In the genomic region with DNA sequence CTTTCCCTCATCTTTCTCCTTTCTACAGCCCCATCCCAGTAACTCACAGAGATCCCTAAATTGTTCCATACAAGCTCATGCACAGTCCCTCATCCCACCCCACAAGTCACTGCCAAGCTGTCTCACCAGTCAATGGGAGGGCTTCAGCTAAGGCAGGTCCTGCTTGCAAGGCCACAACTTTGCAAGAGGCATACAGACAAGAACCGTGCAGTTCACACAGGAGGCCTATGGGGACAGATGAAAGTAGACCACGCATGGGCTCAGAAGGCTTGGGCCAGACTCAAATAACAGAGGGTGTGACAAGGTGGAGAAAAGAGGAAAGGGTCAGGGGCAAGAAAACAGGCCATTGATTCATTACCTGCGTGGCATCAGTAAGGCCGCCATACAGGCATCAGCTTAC, we compare ENCODE assay signal across 23 cellular contexts. TPM values are rescaled to one million over a fixed set of nuclear protein-coding genes. Genes with fewer than 3 reads are reported as not detected.
DNase-seq lines count a peak whose midpoint lies in the region; ATAC-seq, FAIRE-seq and TF ChIP-seq lines count a peak whose summit lies in the region.
"Had no signal": no experiment of that assay in that cellular context is flagged by ENCODE, and none has a peak within 500 bp of the region (broad histone marks: within the 10 kb centered on the region; RNA-seq: fewer than 3 reads in every experiment).

No MANE protein-coding gene starts in this region.

- no peak overlapping the region for H2BK12ac ChIP-seq in H9 (ENCODE audit: insufficient read length, low read depth, low read length)

- no peak overlapping the region for H3T11ph ChIP-seq in H9 (ENCODE audit: low read length)

- no CpG with 5 or more reads among the region's 4 CpGs for WGBS in H9 (ENCODE audit: extremely low coverage, insufficient read length, low lambda C conversion rate)
- WGBS in endodermal cell (ENCODE audit: insufficient coverage in 1 of 2, insufficient read length in 1 of 2), 2 experiments: 92 to 98% methylated on average over 4 of the region's 4 CpGs
- 97% methylated on average over 4 of the region's 4 CpGs for WGBS in aorta, 2 donors

- H2BK20ac ChIP-seq in H9 (ENCODE audit: low read depth, low read length, poor library complexity, severe bottlenecking): no peak overlapping the region

- no peak overlapping the region for H2AK5ac ChIP-seq in H9 (ENCODE audit: insufficient read length, low read length)

- TF ChIP-seq CTCF in H9 (conservative IDR thresholded peaks at IDR 0.05) (no peak), astrocyte (IDR thresholded peaks at IDR 0.05; ENCODE audit: insufficient read depth, low read depth, low read length) (no peak), endodermal cell (conservative IDR thresholded peaks at IDR 0.05) (peak; percentile 32), nephron progenitor cell (IDR thresholded peaks at IDR 0.05) (no peak), CD14-positive monocyte (IDR thresholded peaks at IDR 0.05) (no peak), GM20000 (IDR thresholded peaks at IDR 0.05; ENCODE audit: extremely low read depth, missing control alignments) (no peak)

- no peak overlapping the region for H3K14ac ChIP-seq in H9 (ENCODE audit: insufficient read depth, low read length)

- no peak overlapping the region; a peak in 1 of 7 replicates for H3K27ac Mint-ChIP-seq in H9
- peak overlapping the region; percentile 15 for H3K27ac Mint-ChIP-seq in astrocyte (ENCODE audit: unreplicated experiment)
- no peak overlapping the region for H3K27ac Mint-ChIP-seq in endodermal cell
- H3K27ac Mint-ChIP-seq in nephron progenitor cell: no peak overlapping the region
- H3K27ac Mint-ChIP-seq in CD14-positive monocyte: no peak overlapping the region
- H3K27ac Mint-ChIP-seq: CD8-positive, alpha-beta T cell had no signal

- H3K9me3 ChIP-seq in H9 (ENCODE audit: control insufficient read depth, low read depth, low read length): no peaks in the 10 kb centered on the region
- H3K9me3 ChIP-seq in astrocyte (ENCODE audit: insufficient read depth, low read depth, low read length): no peaks in the 10 kb centered on the region
- no peaks in the 10 kb centered on the region for H3K9me3 ChIP-seq in endodermal cell (ENCODE audit: control insufficient read depth, low read length)
- no peaks in the 10 kb centered on the region for H3K9me3 ChIP-seq in aorta (ENCODE audit: control insufficient read depth, low read length)
- H3K9me3 ChIP-seq: BLaER1, HAP-1 had no signal

- no peak overlapping the region for H2BK120ac ChIP-seq in H9 (ENCODE audit: low read depth, low read length, poor library complexity, severe bottlenecking)

- H3K4me1 ChIP-seq in H9 (ENCODE audit: insufficient read depth, low read length) (peaks cover 14% of the 10 kb centered on the region; the same call in 1 of the 2 replicates), astrocyte (ENCODE audit: insufficient read depth, low read length) (no peaks in the 10 kb centered on the region), endodermal cell (ENCODE audit: control insufficient read depth, insufficient read depth, low read length) (peaks cover 8% of the 10 kb centered on the region), aorta (ENCODE audit: control insufficient read depth in 1 of 2, insufficient read depth in 2 of 2, low read length in 2 of 2) (peaks cover 0 to 1% of the 10 kb centered on the region in 2 donors)
- H3K4me1 ChIP-seq: HAP-1 had no signal

- H3K27ac ChIP-seq in H9 (ENCODE audit: insufficient read length, low read depth, low read length) (no peak overlapping the region), astrocyte (ENCODE audit: low read depth, low read length) (no peak overlapping the region), endodermal cell (ENCODE audit: low read depth, low read length) (no peak overlapping the region), aorta (ENCODE audit: low read depth in 1 of 2, low read length in 2 of 2) (no peak overlapping the region)
- H3K27ac ChIP-seq: BLaER1 had no signal

- H3K9ac ChIP-seq in H9 (ENCODE audit: extremely low read depth, insufficient read length, low read length): no peak overlapping the region
- no peak overlapping the region for H3K9ac ChIP-seq in astrocyte (ENCODE audit: low read length)
- H3K9ac ChIP-seq in endodermal cell (ENCODE audit: extremely low read depth, low read length, poor library complexity, severe bottlenecking): no peak overlapping the region
- H3K9ac ChIP-seq: BLaER1 had no signal

- no peak overlapping the region for H3K4me2 ChIP-seq in H9 (ENCODE audit: insufficient read depth, insufficient read length, low read length)
- H3K4me2 ChIP-seq in astrocyte (ENCODE audit: low read length): no peak overlapping the region
- H3K4me2 ChIP-seq: BLaER1 had no signal

- no peaks in the 10 kb centered on the region for H3K79me1 ChIP-seq in H9 (ENCODE audit: insufficient read depth, low read depth, low read length, poor library complexity, severe bottlenecking)

- H4K20me1 ChIP-seq in H9 (ENCODE audit: control insufficient read depth, insufficient read depth, insufficient read length): no peaks in the 10 kb centered on the region
- no peaks in the 10 kb centered on the region for H4K20me1 ChIP-seq in astrocyte (ENCODE audit: insufficient read depth, low read length)
- H4K20me1 ChIP-seq: BLaER1 had no signal

- no peaks in the 10 kb centered on the region for H3K23me2 ChIP-seq in H9 (ENCODE audit: insufficient read length, low read depth, low read length, poor library complexity, severe bottlenecking)

- H2BK5ac ChIP-seq in H9 (ENCODE audit: insufficient read length, low read length): no peak overlapping the region

- no peaks in the 10 kb centered on the region for H3K36me3 Mint-ChIP-seq in H9 (ENCODE audit: insufficient read depth in 1 of 3, low read depth in 3 of 3)
- H3K36me3 Mint-ChIP-seq in astrocyte (ENCODE audit: low read depth, unreplicated experiment): no peaks in the 10 kb centered on the region
- H3K36me3 Mint-ChIP-seq in endodermal cell (ENCODE audit: low read depth): peaks cover 3% of the 10 kb centered on the region
- H3K36me3 Mint-ChIP-seq in nephron progenitor cell (ENCODE audit: low read depth): no peaks in the 10 kb centered on the region
- no peaks in the 10 kb centered on the region for H3K36me3 Mint-ChIP-seq in CD14-positive monocyte
- H3K36me3 Mint-ChIP-seq: CD8-positive, alpha-beta T cell had no signal

- H3K79me2 ChIP-seq in H9 (ENCODE audit: insufficient read depth, low read length): no peaks in the 10 kb centered on the region
- H3K79me2 ChIP-seq in astrocyte (ENCODE audit: insufficient read depth, low read length): no peaks in the 10 kb centered on the region

- no peak overlapping the region for H4K91ac ChIP-seq in H9 (ENCODE audit: insufficient read length, low read depth, low read length)

- H2AFZ ChIP-seq in H9 (ENCODE audit: low read length): no peak overlapping the region
- H2AFZ ChIP-seq in astrocyte (ENCODE audit: low read depth, low read length): no peak overlapping the region

- H3K56ac ChIP-seq in H9 (ENCODE audit: insufficient read length, low read depth, low read length): no peak overlapping the region

- H3K9me3 Mint-ChIP-seq in H9: no peaks in the 10 kb centered on the region
- no peaks in the 10 kb centered on the region for H3K9me3 Mint-ChIP-seq in astrocyte (ENCODE audit: unreplicated experiment)
- H3K9me3 Mint-ChIP-seq in endodermal cell: no peaks in the 10 kb centered on the region
- H3K9me3 Mint-ChIP-seq in nephron progenitor cell: no peaks in the 10 kb centered on the region
- H3K9me3 Mint-ChIP-seq in CD14-positive monocyte: peaks cover 0 to 6% (median 0%) of the 10 kb centered on the region in 7 donors
- H3K9me3 Mint-ChIP-seq: CD8-positive, alpha-beta T cell had no signal

- H3K36me3 ChIP-seq in astrocyte (ENCODE audit: insufficient read depth, low read length) (no peaks in the 10 kb centered on the region), endodermal cell (ENCODE audit: control insufficient read depth, insufficient read depth, low read length) (no peaks in the 10 kb centered on the region), aorta (ENCODE audit: control insufficient read depth in 1 of 2, insufficient read depth in 2 of 2, low read length in 1 of 2) (no peaks in the 10 kb centered on the region)
- H3K36me3 ChIP-seq: BLaER1, HAP-1 had no signal

- no peak overlapping the region for H4K8ac ChIP-seq in H9 (replicated peaks; ENCODE audit: insufficient read length, low read depth, low read length)

- no peak overlapping the region for H4K5ac ChIP-seq in H9 (ENCODE audit: insufficient read length, low read depth, low read length)

- peak overlapping the region; percentile 5 for H3K18ac ChIP-seq in H9 (ENCODE audit: insufficient read length, low read depth, low read length)

- DNase-seq in H9 (no peak), astrocyte (ENCODE audit: low read depth) (no peak), endodermal cell (no peak), nephron progenitor cell (peak; percentile 11), CD14-positive monocyte (ENCODE audit: low spot score) (no peak), GM20000 (ENCODE audit: low spot score) (no peak), aorta (no peak)
- DNase-seq: 8988T; Calu3; CD8-positive, alpha-beta T cell; DND-41; EL; GOT3; KG1 had no signal

- no peak for FAIRE-seq in astrocyte (lab: Jason Lieb, UNC)
- FAIRE-seq: GM12891, HepG2 had no signal

- H3K23ac ChIP-seq in H9 (ENCODE audit: insufficient read length, low read depth, low read length): no peak overlapping the region

- no peak overlapping the region; a peak in 1 of 5 replicates for H3K4me3 Mint-ChIP-seq in H9
- no peak overlapping the region for H3K4me3 Mint-ChIP-seq in astrocyte (ENCODE audit: unreplicated experiment)
- no peak overlapping the region for H3K4me3 Mint-ChIP-seq in endodermal cell
- peak overlapping the region; percentile 11 for H3K4me3 Mint-ChIP-seq in nephron progenitor cell
- no peak overlapping the region for H3K4me3 Mint-ChIP-seq in CD14-positive monocyte
- H3K4me3 Mint-ChIP-seq: CD8-positive, alpha-beta T cell; IgD-negative memory B cell had no signal

- intact Hi-C loops in CD14-positive monocyte (cut with micrococcal nuclease): no loop called here
- intact Hi-C loops in aorta (cut with DNase I): no loop called here

- H3K27me3 ChIP-seq in H9 (ENCODE audit: insufficient read depth, low read length): no peaks in the 10 kb centered on the region
- H3K27me3 ChIP-seq in astrocyte (ENCODE audit: insufficient read depth, low read length): peaks cover 9% of the 10 kb centered on the region
- no peaks in the 10 kb centered on the region for H3K27me3 ChIP-seq in endodermal cell (ENCODE audit: control insufficient read depth, insufficient read depth, low read length, poor library complexity, severe bottlenecking)
- H3K27me3 ChIP-seq in aorta (ENCODE audit: control insufficient read depth in 1 of 2, insufficient read depth in 2 of 2, low read length in 1 of 2): no peaks in the 10 kb centered on the region
- H3K27me3 ChIP-seq: BLaER1 had no signal

- H3K4me1 Mint-ChIP-seq in H9 (peaks cover 48 to 56% of the 10 kb centered on the region in 2 experiments), astrocyte (ENCODE audit: low read depth, unreplicated experiment) (peaks cover 7% of the 10 kb centered on the region), endodermal cell (peaks cover 54% of the 10 kb centered on the region), nephron progenitor cell (peaks cover 65% of the 10 kb centered on the region), CD14-positive monocyte (no peaks in the 10 kb centered on the region)
- H3K4me1 Mint-ChIP-seq: IgD-negative memory B cell had no signal

- H3K4me3 ChIP-seq in astrocyte (ENCODE audit: insufficient read depth, low read depth, low read length) (no peak overlapping the region), endodermal cell (ENCODE audit: low read length) (no peak overlapping the region), aorta (ENCODE audit: low read length in 2 of 2) (no peak overlapping the region)
- H3K4me3 ChIP-seq: BLaER1, HAP-1 had no signal

- no peak overlapping the region for H3K4ac ChIP-seq in H9 (ENCODE audit: low read depth, low read length)

- ATAC-seq in HG03521 (IDR thresholded peaks at IDR 0.05; ENCODE audit: unreplicated experiment) (no peak), aorta (ENCODE audit: low FRiP score) (no peak)
- ATAC-seq: CD8-positive, alpha-beta T cell; HepG2 had no signal

- no peak overlapping the region for H2BK15ac ChIP-seq in H9 (ENCODE audit: low read depth, low read length)

- peaks cover 32% of the 10 kb centered on the region for H3K27me3 Mint-ChIP-seq in H9 (ENCODE audit: low read depth)
- H3K27me3 Mint-ChIP-seq in astrocyte (ENCODE audit: low read depth, unreplicated experiment): peaks cover 24% of the 10 kb centered on the region
- peaks cover 12% of the 10 kb centered on the region for H3K27me3 Mint-ChIP-seq in endodermal cell (ENCODE audit: insufficient read depth)
- H3K27me3 Mint-ChIP-seq in nephron progenitor cell (ENCODE audit: low read depth, poor library complexity): peaks cover 17% of the 10 kb centered on the region
- peaks cover 12 to 19% (median 18%) of the 10 kb centered on the region in 3 donors for H3K27me3 Mint-ChIP-seq in CD14-positive monocyte (ENCODE audit: low read depth in 3 of 3)

RNA-seq across cellular contexts. Expression of a gene that starts 15.1 kb away (rescaled TPM):
- total RNA-seq in H9 (2021) (0.07 TPM in 1 of 2 replicates, not detected in the other), astrocyte (0.09 and 0.12 TPM in 2 replicates), endodermal cell (10 to 100 TPM in 1 of 2 donors, 1 to 10 TPM in 1; 5.6 to 25.0 TPM), aorta (under 1 TPM in 1 of 2 donors, not detected in 1; 0.10 TPM)
- polyA plus RNA-seq in endodermal cell (2013, experiment 1 of 2): 7.7 TPM
- polyA plus RNA-seq in endodermal cell (2013, experiment 2 of 2): 8.9 TPM
- polyA plus RNA-seq in CD14-positive monocyte (not detected), aorta (not detected)
- total RNA-seq: A673; Calu3; CD8-positive, alpha-beta T cell; G401; HepG2 had no signal
- polyA plus RNA-seq: AG04450, HepG2, IgD-negative memory B cell had no signal
